Comparison of ENCODE assay signal across 24 cellular contexts in genomic region chr6:43954311-43955131, GRCh38.
DNase-seq lines count a peak whose midpoint lies in the region; ATAC-seq and TF ChIP-seq lines count a peak whose summit lies in the region.
"Had no signal": no experiment of that assay in that cellular context is flagged by ENCODE, and none has a peak within 500 bp of the region (broad histone marks: within the 10 kb centered on the region; RNA-seq: fewer than 3 reads in every experiment).

No MANE protein-coding gene starts in this region.

- peak overlapping the region; percentile 70 to 92 (median 88) for H3K27ac ChIP-seq in heart right ventricle
- H3K27ac ChIP-seq: RWPE1 had no signal

- H3K27ac Mint-ChIP-seq in activated CD8-positive, alpha-beta memory T cell treated with anti-CD3 and anti-CD28 coated beads, Interleukin-2, amount 10 ng/mL, durations not matched to agents 7 days and 5 days = no peak overlapping the region
- H3K27ac Mint-ChIP-seq: HFFc6, IgD-negative memory B cell, mesothelial cell of epicardium, nephron progenitor cell had no signal

- intact Hi-C loops in heart right ventricle (cut with DNase I) = loop anchor here in 8 of 10 donors (1.0 to 10.0 kb wide), 13 partner anchors 38 to 290 kb away; partner anchors contain the start of gene VEGFA (in 2 of the 8)

- peak; percentile 37 for DNase-seq in activated CD8-positive, alpha-beta memory T cell treated with anti-CD3 and anti-CD28 coated beads, Interleukin-2, amount 50 U/mL, for 48 hours
- no peak for DNase-seq in activated CD8-positive, alpha-beta memory T cell treated with anti-CD3 and anti-CD28 coated beads, Interleukin-2, amount 10 ng/mL, durations not matched to agents 7 days and 5 days
- DNase-seq in heart right ventricle (peak; percentile 73 to 74), mesenteric fat pad (ENCODE audit: low spot score) (peak; percentile 55), nucleus accumbens (lab: John Stamatoyannopoulos, UW) (no peak)
- DNase-seq: activated CD4-positive, alpha-beta T cell treated with anti-CD3 and anti-CD28 coated beads for 4 hours; activated effector memory CD4-positive, alpha-beta T cell treated with anti-CD3 and anti-CD28 coated beads, Interleukin-2, amount 50 U/mL, for 16 hours; amygdala; central memory CD4-positive, alpha-beta T cell; EL; foreskin melanocyte; HFFc6; MM.1S; NCI-H146; NCI-H2171 treated with DMSO at 0.1 percent for 48 hours; NCI-H526; trophoblast cell had no signal

- peaks cover 3% of the 10 kb centered on the region for H3K9me3 Mint-ChIP-seq in activated CD8-positive, alpha-beta memory T cell treated with anti-CD3 and anti-CD28 coated beads, Interleukin-2, amount 10 ng/mL, durations not matched to agents 7 days and 5 days (ENCODE audit: low read depth)

- no peak overlapping the region for H3K4me3 Mint-ChIP-seq in activated CD8-positive, alpha-beta memory T cell treated with anti-CD3 and anti-CD28 coated beads, Interleukin-2, amount 10 ng/mL, durations not matched to agents 7 days and 5 days
- H3K4me3 Mint-ChIP-seq: HFFc6, IgD-negative memory B cell, mesothelial cell of epicardium, nephron progenitor cell had no signal

- peaks cover 0 to 18% (median 0%) of the 10 kb centered on the region in 7 donors for H3K27me3 ChIP-seq in heart right ventricle

- peaks cover 0 to 19% (median 0%) of the 10 kb centered on the region in 11 donors for H3K9me3 ChIP-seq in heart right ventricle

- peaks cover 0 to 37% (median 9%) of the 10 kb centered on the region in 9 donors for H3K4me1 ChIP-seq in heart right ventricle

- no peaks in the 10 kb centered on the region for H3K36me3 Mint-ChIP-seq in activated CD8-positive, alpha-beta memory T cell treated with anti-CD3 and anti-CD28 coated beads, Interleukin-2, amount 10 ng/mL, durations not matched to agents 7 days and 5 days

- CTCF ChIA-PET in activated CD8-positive, alpha-beta memory T cell treated with anti-CD3 and anti-CD28 coated beads, Interleukin-2, amount 10 ng/mL, durations not matched to agents 7 days and 5 days (lab: Charles Lee) = interaction anchor here (0.7 to 1.5 kb wide), 4 partner anchors 16 to 287 kb away, joined by 3 to 4 read pairs (median 3); no protein-coding TSS in a partner anchor

- no peak overlapping the region for H3K4me3 ChIP-seq in heart right ventricle

- WGBS in heart right ventricle, 2 donors = 60 to 63% methylated on average over 12 of the region's 12 CpGs

- ATAC-seq in activated CD8-positive, alpha-beta memory T cell treated with anti-CD3 and anti-CD28 coated beads, Interleukin-2, amount 10 ng/mL, durations not matched to agents 7 days and 5 days = no peak
- ATAC-seq in heart right ventricle (peak; percentile 84 to 95 (median 92)), GM19455 (IDR thresholded peaks at IDR 0.05; ENCODE audit: unreplicated experiment) (no peak), GM19328 (IDR thresholded peaks at IDR 0.05; ENCODE audit: unreplicated experiment) (no peak), HG03280 (IDR thresholded peaks at IDR 0.05; ENCODE audit: unreplicated experiment) (no peak)

- H3K36me3 ChIP-seq in heart right ventricle = no peaks in the 10 kb centered on the region

- H3K4me1 Mint-ChIP-seq in activated CD8-positive, alpha-beta memory T cell treated with anti-CD3 and anti-CD28 coated beads, Interleukin-2, amount 10 ng/mL, durations not matched to agents 7 days and 5 days = no peaks in the 10 kb centered on the region
- H3K4me1 Mint-ChIP-seq: IgD-negative memory B cell had no signal

- TF ChIP-seq CTCF in heart right ventricle (IDR thresholded peaks at IDR 0.05) = no peak

- peaks cover 36% of the 10 kb centered on the region for H3K27me3 Mint-ChIP-seq in activated CD8-positive, alpha-beta memory T cell treated with anti-CD3 and anti-CD28 coated beads, Interleukin-2, amount 10 ng/mL, durations not matched to agents 7 days and 5 days

Comparison
In these comparisons a context has a peak if more than half of its experiments do, and no peak if none do; other contexts are left out.
1. DNase-seq: peak in activated CD8-positive, alpha-beta memory T cell treated with anti-CD3 and anti-CD28 coated beads, Interleukin-2, amount 50 U/mL, for 48 hours (single experiment), heart right ventricle (2 of 2) and mesenteric fat pad (single experiment); none in activated CD8-positive, alpha-beta memory T cell treated with anti-CD3 and anti-CD28 coated beads, Interleukin-2, amount 10 ng/mL, durations not matched to agents 7 days and 5 days (single experiment) and nucleus accumbens (0 of 56).
2. ATAC-seq: peak in heart right ventricle (8 of 8); none in activated CD8-positive, alpha-beta memory T cell treated with anti-CD3 and anti-CD28 coated beads, Interleukin-2, amount 10 ng/mL, durations not matched to agents 7 days and 5 days (single experiment), GM19455 (single experiment), GM19328 (single experiment) and HG03280 (single experiment).